Comparison of ENCODE assay signal across 7 cellular contexts in genomic region chrX:11757729-11758399, GRCh38. TPM values are rescaled to one million over a fixed set of nuclear protein-coding genes. Genes with fewer than 3 reads are reported as not detected.
DNase-seq lines count a peak whose midpoint lies in the region; ATAC-seq, FAIRE-seq and TF ChIP-seq lines count a peak whose summit lies in the region.

A gene with protein sequence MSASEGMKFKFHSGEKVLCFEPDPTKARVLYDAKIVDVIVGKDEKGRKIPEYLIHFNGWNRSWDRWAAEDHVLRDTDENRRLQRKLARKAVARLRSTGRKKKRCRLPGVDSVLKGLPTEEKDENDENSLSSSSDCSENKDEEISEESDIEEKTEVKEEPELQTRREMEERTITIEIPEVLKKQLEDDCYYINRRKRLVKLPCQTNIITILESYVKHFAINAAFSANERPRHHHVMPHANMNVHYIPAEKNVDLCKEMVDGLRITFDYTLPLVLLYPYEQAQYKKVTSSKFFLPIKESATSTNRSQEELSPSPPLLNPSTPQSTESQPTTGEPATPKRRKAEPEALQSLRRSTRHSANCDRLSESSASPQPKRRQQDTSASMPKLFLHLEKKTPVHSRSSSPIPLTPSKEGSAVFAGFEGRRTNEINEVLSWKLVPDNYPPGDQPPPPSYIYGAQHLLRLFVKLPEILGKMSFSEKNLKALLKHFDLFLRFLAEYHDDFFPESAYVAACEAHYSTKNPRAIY (plus strand): TSS chrX:11758237. CDS start chrX:11758264, 27 bp downstream.

- H3K9ac ChIP-seq in Karpas-422 (ENCODE audit: low read length): peak within 1 kb of the TSS; percentile 89
- peak within 1 kb of the TSS; percentile 91 for H3K9ac ChIP-seq in keratinocyte (ENCODE audit: control insufficient read depth, extremely low read depth, insufficient read depth, low read length)

- H3K9me2 ChIP-seq in Karpas-422 (replicated peaks; ENCODE audit: insufficient read depth, low read length): no peaks in the 10 kb centered on the region

- no peaks in the 10 kb centered on the region for H4K20me1 ChIP-seq in Karpas-422 (ENCODE audit: insufficient read depth, low read depth, low read length)
- no peaks in the 10 kb centered on the region for H4K20me1 ChIP-seq in keratinocyte (ENCODE audit: control insufficient read depth, extremely low read depth, insufficient read depth, low read length)

- TF ChIP-seq POLR2A in spleen (IDR thresholded peaks at IDR 0.05): no peak

- peaks cover 1% of the 10 kb centered on the region; the same call in 1 of the 2 replicates for H3K36me3 ChIP-seq in GM06990 (ENCODE audit: control insufficient read depth, insufficient read depth, low read length)
- peaks cover 19% of the 10 kb centered on the region; the same call in 1 of the 2 replicates for H3K36me3 ChIP-seq in Karpas-422 (ENCODE audit: insufficient read depth, low read length)
- peaks cover 7% of the 10 kb centered on the region for H3K36me3 ChIP-seq in WERI-Rb-1
- no peaks in the 10 kb centered on the region for H3K36me3 ChIP-seq in keratinocyte (ENCODE audit: control insufficient read depth in 2 of 2, extremely low read depth in 1 of 2, insufficient read depth in 2 of 2, low read length in 2 of 2)
- peaks cover 0 to 22% (median 12%) of the 10 kb centered on the region in 6 donors for H3K36me3 ChIP-seq in spleen

- H3K4me2 ChIP-seq in Karpas-422 (ENCODE audit: low read depth, low read length, poor library complexity, severe bottlenecking): peak within 1 kb of the TSS; percentile 92
- peak within 1 kb of the TSS; percentile 77 for H3K4me2 ChIP-seq in keratinocyte (ENCODE audit: control insufficient read depth, extremely low read depth, insufficient read depth, low read depth, low read length)

- 0 to 60% (median 14%) methylated on average over 18 to 92 of the region's 93 CpGs; no CpG with 5 or more reads in 1 of the 5 donors for WGBS in spleen, 5 donors

- H3K9me1 ChIP-seq in keratinocyte (ENCODE audit: control insufficient read depth, extremely low read depth, insufficient read depth, low read length): no peaks in the 10 kb centered on the region

- no peaks in the 10 kb centered on the region for H3K9me3 ChIP-seq in Karpas-422 (ENCODE audit: low read length)
- no peaks in the 10 kb centered on the region for H3K9me3 ChIP-seq in WERI-Rb-1 (ENCODE audit: severe bottlenecking)
- H3K9me3 ChIP-seq in keratinocyte (ENCODE audit: control insufficient read depth, low read depth, low read length): no peaks in the 10 kb centered on the region
- no peaks in the 10 kb centered on the region for H3K9me3 ChIP-seq in spleen

- H2AFZ ChIP-seq in Karpas-422 (ENCODE audit: low read length) (peak within 1 kb of the TSS; percentile 64; the same call in 1 of the 2 replicates), keratinocyte (ENCODE audit: control insufficient read depth, low read length) (peak within 1 kb of the TSS; percentile 84)

- H3K4me1 ChIP-seq in Karpas-422 (ENCODE audit: low read length) (peaks cover 30% of the 10 kb centered on the region), keratinocyte (ENCODE audit: control insufficient read depth, extremely low read depth, insufficient read depth, low read length) (peaks cover 5% of the 10 kb centered on the region), spleen (peaks cover 0 to 36% (median 21%) of the 10 kb centered on the region in 6 donors)

- peak; percentile 78 for DNase-seq in GM06990 (ENCODE audit: extremely low read depth, insufficient read length)
- peak; percentile 67 for DNase-seq in Karpas-422
- DNase-seq in WERI-Rb-1: peak; percentile 36
- DNase-seq in cerebellum (ENCODE audit: low spot score): peak; percentile 84
- no peak for DNase-seq in keratinocyte (ENCODE audit: low read depth, low spot score)
- DNase-seq in spleen: peak; percentile 93

- H3K27me3 ChIP-seq in GM06990 (replicated peaks; ENCODE audit: control insufficient read depth, insufficient read depth, low read length) (no peaks in the 10 kb centered on the region), Karpas-422 (ENCODE audit: low read length) (no peaks in the 10 kb centered on the region), WERI-Rb-1 (ENCODE audit: insufficient read depth, low read depth, severe bottlenecking) (peaks cover 21% of the 10 kb centered on the region), keratinocyte (ENCODE audit: control insufficient read depth, extremely low read depth, insufficient read depth, low read length) (no peaks in the 10 kb centered on the region), spleen (replicated peaks in 1 of 7) (no peaks in the 10 kb centered on the region)

- intact Hi-C loops in spleen (cut with DNase I; ENCODE audit: low total_unique reads): no loop called here

- dilution Hi-C loops in keratinocyte (cut with MboI; ENCODE audit: extremely low pct_ligation_motif_present, low sequenced_read_pairs): no loop called here

- H3K27ac ChIP-seq in Karpas-422 (ENCODE audit: low read length) (peak within 1 kb of the TSS; percentile 67), WERI-Rb-1 (peak within 1 kb of the TSS; percentile 78), keratinocyte (ENCODE audit: control insufficient read depth, insufficient read depth, low read length) (peak within 1 kb of the TSS; percentile 83), spleen (peak within 1 kb of the TSS; percentile 63 to 97 (median 90))

- H3K79me2 ChIP-seq in Karpas-422 (ENCODE audit: low read length): peaks cover 16% of the 10 kb centered on the region
- H3K79me2 ChIP-seq in keratinocyte (ENCODE audit: control insufficient read depth, insufficient read depth, low read length): no peaks in the 10 kb centered on the region

- peak within 1 kb of the TSS; percentile 85 for H3K4me3 ChIP-seq in GM06990 (replicated peaks; ENCODE audit: low read depth, low read length)
- H3K4me3 ChIP-seq in Karpas-422 (ENCODE audit: low read length): peak within 1 kb of the TSS; percentile 75
- H3K4me3 ChIP-seq in WERI-Rb-1 (ENCODE audit: low read depth, low read length): peak within 1 kb of the TSS; percentile 77
- peak within 1 kb of the TSS; percentile 58 to 80 (median 75) for H3K4me3 ChIP-seq in keratinocyte (ENCODE audit: control insufficient read depth in 2 of 3, extremely low read depth in 1 of 3, insufficient read depth in 2 of 3, low read depth in 1 of 3, low read length in 3 of 3)
- peak within 1 kb of the TSS; percentile 44 to 82 (median 68) for H3K4me3 ChIP-seq in spleen

- ATAC-seq in GM21619 (IDR thresholded peaks at IDR 0.05; ENCODE audit: unreplicated experiment): peak; percentile 30

- FAIRE-seq in keratinocyte (lab: Jason Lieb, UNC): no peak

- TF ChIP-seq CTCF in GM06990 (IDR thresholded peaks at IDR 0.05; ENCODE audit: insufficient read depth, low read length, poor library complexity, severe bottlenecking): no peak
- TF ChIP-seq CTCF in WERI-Rb-1 (IDR thresholded peaks at IDR 0.05; ENCODE audit: low read depth, low read length): no peak
- no peak for TF ChIP-seq CTCF in keratinocyte (optimal IDR thresholded peaks at IDR 0.05 in 1 of 3, IDR thresholded peaks at IDR 0.05 in 1 of 3, conservative IDR thresholded peaks at IDR 0.05 in 1 of 3; ENCODE audit: extremely low read depth in 1 of 3, insufficient read depth in 2 of 3, low read length in 3 of 3)
- TF ChIP-seq CTCF in spleen (IDR thresholded peaks at IDR 0.05 in 8 of 11, conservative IDR thresholded peaks at IDR 0.05 in 3 of 11): no peak

RNA-seq across cellular contexts. Expression of the gene that starts here (rescaled TPM):
- total RNA-seq in Karpas-422 (2014; rRNA removed; shearing (Covaris generic); ENCODE audit: low replicate concordance): 36.6 and 69.2 TPM in 2 replicates
- total RNA-seq in cerebellum (19.5 TPM), spleen (100 to 1,000 TPM in 1 of 7 donors, 10 to 100 TPM in 6; 51.5 to 100 (median 64.6) TPM)
- polyA plus RNA-seq in keratinocyte (24.3 to 30.7 TPM (median 26.9 TPM) in 3 replicates), spleen (100 to 1,000 TPM in 1 of 3 donors, 10 to 100 TPM in 2; 57.7 to 120 (median 78.8) TPM)
- 74.3 TPM for polyA plus RNA-seq in keratinocyte (2011; ENCODE audit: low read depth)
- 20.8 and 27.4 TPM in 2 replicates for polyA plus RNA-seq in keratinocyte (2011; cell fraction: cytosol; rRNA removed)
- polyA plus RNA-seq in keratinocyte (2011; cell fraction: nucleus; rRNA removed): 44.0 and 46.8 TPM in 2 replicates
- polyA plus RNA-seq in keratinocyte (2012; ENCODE audit: low replicate concordance): 15.5 and 16.5 TPM in 2 replicates
- polyA minus RNA-seq in keratinocyte: 14.9 to 22.9 TPM (median 18.1 TPM) in 3 replicates
- polyA minus RNA-seq in keratinocyte (2011; cell fraction: cytosol; rRNA and poly(A)+ RNA removed): 17.8 TPM
- 8.5 and 13.1 TPM in 2 replicates for polyA minus RNA-seq in keratinocyte (2011; cell fraction: nucleus; rRNA and poly(A)+ RNA removed)
